ENCODE assay signal across 1 cellular context in genomic region chr6:397056-397455, GRCh38.
TF ChIP-seq lines count a peak whose summit lies in the region.

No MANE protein-coding gene starts in this region.

TF ChIP-seq in WTC11, 78 proteins besides CTCF, POLR2A, EP300 and RAD21 (continued from another document):
- no peak for TF ChIP-seq E2F5 (CRISPR knock-in tag; IDR thresholded peaks at IDR 0.05)
